Comparison of ENCODE assay signal across 22 cellular contexts in the genomic region with DNA sequence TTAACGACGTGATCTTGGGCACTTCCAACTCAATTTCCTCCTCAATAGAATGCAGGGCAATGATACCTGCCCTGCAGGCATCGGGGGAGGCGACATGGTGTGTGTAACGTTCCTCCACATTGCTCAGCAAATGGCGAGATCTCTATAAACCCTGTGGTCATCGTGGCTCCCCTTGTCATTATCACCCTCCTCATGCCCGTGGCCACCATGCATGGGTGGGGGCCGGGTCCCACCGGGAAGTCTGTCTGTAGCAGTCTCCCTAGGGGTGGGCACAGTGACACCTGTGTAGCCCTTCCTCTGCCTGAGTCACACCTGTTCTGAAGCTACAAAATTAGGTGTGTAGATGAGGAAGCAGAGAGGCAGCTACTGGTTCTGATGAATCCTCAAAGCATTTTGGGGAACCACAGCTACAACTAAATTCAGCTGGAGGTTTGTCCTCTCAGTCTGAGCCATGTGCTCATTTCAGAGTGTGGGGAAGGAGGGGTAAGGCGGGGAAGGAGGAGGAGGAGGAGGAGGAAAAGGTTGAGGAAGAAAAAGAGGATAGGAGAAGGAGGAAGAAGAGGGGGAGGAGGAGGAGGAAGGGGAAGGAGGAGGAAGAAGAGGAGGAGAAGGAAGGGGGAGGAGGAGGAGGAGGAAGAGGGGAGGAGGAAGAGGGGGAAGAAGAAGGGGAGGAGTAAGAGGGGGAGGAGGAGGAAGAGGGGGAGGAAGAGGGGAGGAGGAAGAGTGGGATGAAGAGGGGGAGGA. TPM values are rescaled to one million over a fixed set of nuclear protein-coding genes. Genes with fewer than 3 reads are reported as not detected.
DNase-seq lines count a peak whose midpoint lies in the region; ATAC-seq and TF ChIP-seq lines count a peak whose summit lies in the region.
"Had no signal": no experiment of that assay in that cellular context is flagged by ENCODE, and none has a peak within 500 bp of the region (broad histone marks: within the 10 kb centered on the region; RNA-seq: fewer than 3 reads in every experiment).

No MANE protein-coding gene starts in this region.

- peak overlapping the region; percentile 12 for H3K9ac ChIP-seq in Loucy (ENCODE audit: low read depth, low read length, poor library complexity, severe bottlenecking)

- H3K4me2 ChIP-seq in Loucy (ENCODE audit: low read depth, low read length, poor library complexity, severe bottlenecking): no peak overlapping the region

- ATAC-seq in HG03025 (IDR thresholded peaks at IDR 0.05; ENCODE audit: low FRiP score, unreplicated experiment): no peak
- no peak for ATAC-seq in GM21447 (IDR thresholded peaks at IDR 0.05; ENCODE audit: unreplicated experiment)
- no peak for ATAC-seq in left colon
- ATAC-seq: body of pancreas, HCT116, upper lobe of right lung had no signal

- WGBS in stomach, 5 donors: 82 to 90% (median 86%) methylated on average over 11 of the region's 11 CpGs

- H3K4me3 ChIP-seq in Loucy (ENCODE audit: low read length, poor library complexity, severe bottlenecking) (no peak overlapping the region), stomach (no peak overlapping the region)
- H3K4me3 ChIP-seq: body of pancreas, Peyer's patch, upper lobe of right lung had no signal

- H3K79me2 ChIP-seq in Loucy (ENCODE audit: insufficient read depth, low read length): no peaks in the 10 kb centered on the region

- no peak for TF ChIP-seq EP300 in stomach (IDR thresholded peaks at IDR 0.05)

- H3K36me3 ChIP-seq in Loucy (ENCODE audit: insufficient read depth, low read length): no peaks in the 10 kb centered on the region
- H3K36me3 ChIP-seq in stomach: no peaks in the 10 kb centered on the region
- H3K36me3 ChIP-seq: Peyer's patch, upper lobe of right lung had no signal

- 0 out of 2 replicates have a peak overlapping the region, but pooled peaks have one; percentile 50 for H2AFZ ChIP-seq in Loucy (ENCODE audit: low read length)

- H3K9me3 ChIP-seq in Loucy (ENCODE audit: insufficient read depth, low read depth, low read length) (no peaks in the 10 kb centered on the region), stomach (no peaks in the 10 kb centered on the region)
- H3K9me3 ChIP-seq: body of pancreas, Peyer's patch, upper lobe of right lung had no signal

- peaks cover 74% of the 10 kb centered on the region for H3K4me1 ChIP-seq in Loucy (ENCODE audit: insufficient read depth, low read length, poor library complexity, severe bottlenecking)
- peaks cover 7 to 51% (median 20%) of the 10 kb centered on the region in 4 donors for H3K4me1 ChIP-seq in stomach
- H3K4me1 ChIP-seq: body of pancreas, upper lobe of right lung had no signal

- peak; percentile 57 for DNase-seq in activated effector memory CD4-positive, alpha-beta T cell treated with anti-CD3 and anti-CD28 coated beads, Interleukin-2, amount 50 U/mL, for 16 hours
- no peak for DNase-seq in activated effector memory CD4-positive, alpha-beta T cell treated with Interleukin-2 at 50 U/mL for 16 hours
- DNase-seq in left kidney (ENCODE audit: low read depth, low spot score) (peak; percentile 46), stomach (peak; percentile 20), left colon (no peak)
- DNase-seq: activated CD4-positive, alpha-beta T cell treated with anti-CD3 and anti-CD28 coated beads, Interleukin-2, amount 10 ng/mL, durations not matched to agents 7 days and 5 days; activated naive CD8-positive, alpha-beta T cell treated with anti-CD3 and anti-CD28 coated beads for 36 hours; body of pancreas; cortex of kidney; NCI-H146; NCI-H82; occipital lobe; stimulated activated CD4-positive, alpha-beta T cell treated with anti-CD3 and anti-CD28 coated beads, Interleukin-15, amount 100 ng/mL, for 24 hours; stimulated activated naive CD4-positive, alpha-beta T cell treated with Interleukin-2 at 50 U/mL for 16 hours had no signal

- H3K27me3 ChIP-seq in Loucy (ENCODE audit: insufficient read depth, low read length, poor library complexity, severe bottlenecking): no peaks in the 10 kb centered on the region
- peaks cover 0 to 9% (median 4%) of the 10 kb centered on the region in 3 donors for H3K27me3 ChIP-seq in stomach
- H3K27me3 ChIP-seq: body of pancreas, Peyer's patch had no signal

- no peak for TF ChIP-seq POLR2A in stomach (IDR thresholded peaks at IDR 0.05)

- H3F3A ChIP-seq in Loucy (ENCODE audit: low read depth): no peaks in the 10 kb centered on the region

- no peaks in the 10 kb centered on the region for H3K9me2 ChIP-seq in Loucy (replicated peaks; ENCODE audit: low read depth, low read length)

- TF ChIP-seq CTCF in Loucy (conservative IDR thresholded peaks at IDR 0.05; ENCODE audit: low read length): no peak
- TF ChIP-seq CTCF in stomach (IDR thresholded peaks at IDR 0.05): no peak

- H4K20me1 ChIP-seq in Loucy (ENCODE audit: insufficient read depth, low read length, poor library complexity, severe bottlenecking): no peaks in the 10 kb centered on the region

- no peak overlapping the region for H3K27ac ChIP-seq in stomach
- H3K27ac ChIP-seq: body of pancreas, Peyer's patch, upper lobe of right lung had no signal

- intact Hi-C loops in stomach (cut with DNase I; ENCODE audit: low total_unique reads): no loop called here
- intact Hi-C loops in left colon (cut with DNase I, micrococcal nuclease): loop anchor here in 1 of 2 donors (10.0 kb wide), 1 partner anchor 285 kb away; no protein-coding TSS in a partner anchor

RNA-seq across cellular contexts. Expression of a gene that starts 11.0 kb away (rescaled TPM):
- total RNA-seq in stomach (1 to 10 TPM in 3 of 5 donors, under 1 TPM in 1, not detected in 1; 0.58 to 3.5 (median 1.5) TPM), left colon (1 to 10 TPM; 5.1 to 5.9 TPM)
- polyA plus RNA-seq in stomach: 1 to 10 TPM; 1.8 to 3.2 (median 1.9) TPM
- total RNA-seq: frontal cortex, LHCN-M2, occipital lobe had no signal

Comparison
In these comparisons a context has a peak if more than half of its experiments do, and no peak if none do; other contexts are left out.
1. DNase-seq: peak in activated effector memory CD4-positive, alpha-beta T cell treated with anti-CD3 and anti-CD28 coated beads, Interleukin-2, amount 50 U/mL, for 16 hours (single experiment), left kidney (single experiment) and stomach (single experiment); none in activated effector memory CD4-positive, alpha-beta T cell treated with Interleukin-2 at 50 U/mL for 16 hours (single experiment) and left colon (0 of 2).